Comparison of ENCODE assay signal across 16 cellular contexts in genomic region chr18:56066524-56067215, GRCh38.
"Had no signal": no experiment of that assay in that cellular context is flagged by ENCODE, and none has a peak within 500 bp of the region (broad histone marks: within the 10 kb centered on the region; RNA-seq: fewer than 3 reads in every experiment).

No MANE protein-coding gene starts in this region.

- DNase-seq: activated CD8-positive, alpha-beta T cell treated with anti-CD3 and anti-CD28 coated beads for 36 hours; activated effector memory CD4-positive, alpha-beta T cell treated with Interleukin-2 at 50 U/mL for 16 hours; activated naive CD4-positive, alpha-beta T cell treated with anti-CD3 and anti-CD28 coated beads, Interleukin-2, amount 50 U/mL, for 16 hours; activated T-cell treated with anti-CD3 and anti-CD28 coated beads, Interleukin-2, amount 50 U/mL, for 4 hours; adrenal gland; colonic mucosa; kidney glomerular epithelial cell; lower lobe of right lung; ovary; stimulated activated CD4-positive, alpha-beta T cell treated with anti-CD3 and anti-CD28 coated beads, Interleukin-15, amount 100 ng/mL, for 24 hours; stimulated activated CD4-positive, alpha-beta T cell treated with anti-CD3 and anti-CD28 coated beads, Interleukin-4, amount 100 ng/mL, for 24 hours; stimulated activated naive CD4-positive, alpha-beta T cell had no signal

- H3K27ac ChIP-seq: adrenal gland, colonic mucosa, esophagus muscularis mucosa, lower lobe of right lung, neural progenitor cell, ovary, skin epidermis, VCaP had no signal

- H3K36me3 ChIP-seq: adrenal gland, colonic mucosa, esophagus muscularis mucosa, lower lobe of right lung, neural progenitor cell, ovary had no signal

- H3K9ac ChIP-seq: neural progenitor cell had no signal

- H3K27me3 ChIP-seq: adrenal gland, colonic mucosa, esophagus muscularis mucosa, neural progenitor cell, ovary had no signal

- H3K9me3 ChIP-seq: adrenal gland, colonic mucosa, esophagus muscularis mucosa, lower lobe of right lung, ovary had no signal

- H2AFZ ChIP-seq: neural progenitor cell had no signal

- ATAC-seq: activated CD8-positive, alpha-beta T cell treated with anti-CD3 and anti-CD28 coated beads for 36 hours; activated T-cell treated with anti-CD3 and anti-CD28 coated beads, Interleukin-2, amount 50 U/mL, for 4 hours; lower lobe of right lung had no signal

- H3K4me3 ChIP-seq: adrenal gland, colonic mucosa, esophagus muscularis mucosa, lower lobe of right lung, neural progenitor cell, ovary, skin epidermis had no signal

- H3K4me2 ChIP-seq: neural progenitor cell had no signal
